21 cellular contexts compared by ENCODE assay signal in genomic region chr5:103216137-103216536, GRCh38. TPM values are rescaled to one million over a fixed set of nuclear protein-coding genes. Genes with fewer than 3 reads are reported as not detected.
DNase-seq lines count a peak whose midpoint lies in the region; ATAC-seq, FAIRE-seq and TF ChIP-seq lines count a peak whose summit lies in the region.
"Had no signal": no experiment of that assay in that cellular context is flagged by ENCODE, and none has a peak within 500 bp of the region (broad histone marks: within the 10 kb centered on the region; RNA-seq: fewer than 3 reads in every experiment).

No MANE protein-coding gene starts in this region.

- no peaks in the 10 kb centered on the region for H3K9me3 ChIP-seq in esophagus squamous epithelium
- H3K9me3 ChIP-seq: uterus had no signal

- DNase-seq in CD14-positive monocyte (ENCODE audit: low spot score) (no peak), H7 (peak; percentile 4), SK-MEL-5 (ENCODE audit: low read depth, low spot score) (peak; percentile 70), foreskin melanocyte (peak; percentile 16), esophagus squamous epithelium (lab: John Stamatoyannopoulos, UW) (no peak), GM19239 (ENCODE audit: insufficient read length, low spot score) (no peak), G401 (ENCODE audit: low spot score) (no peak)
- DNase-seq: activated CD4-positive, CD25-positive, alpha-beta regulatory T cell treated with anti-CD3 and anti-CD28 coated beads, Interleukin-2, amount 50 U/mL, for 72 hours; activated T-cell treated with anti-CD3 and anti-CD28 coated beads for 4 hours; DMS 273 treated with DMSO at 0.1 percent for 48 hours; glutamatergic neuron; NCI-H1694 treated with DMSO at 0.1 percent for 48 hours; NCI-H524; stimulated activated naive CD4-positive, alpha-beta T cell; uterus had no signal

- H3K36me3 Mint-ChIP-seq in CD14-positive monocyte: peaks cover 2 to 4% of the 10 kb centered on the region in 2 donors

- no peak for ATAC-seq in HG02870 (IDR thresholded peaks at IDR 0.05; ENCODE audit: unreplicated experiment)
- ATAC-seq: HCT116 had no signal

- no peaks in the 10 kb centered on the region for H3K27me3 ChIP-seq in H7 (ENCODE audit: control insufficient read depth, insufficient read depth, low read length)
- H3K27me3 ChIP-seq in esophagus squamous epithelium: no peaks in the 10 kb centered on the region
- H3K27me3 ChIP-seq: uterus had no signal

- H3K4me3 ChIP-seq in H7 (ENCODE audit: insufficient read depth, low read depth, low read length) (no peak overlapping the region), esophagus squamous epithelium (no peak overlapping the region)
- H3K4me3 ChIP-seq: uterus had no signal

- H3K9me3 Mint-ChIP-seq in CD14-positive monocyte: peaks cover 0 to 7% (median 2%) of the 10 kb centered on the region in 7 donors
- H3K9me3 Mint-ChIP-seq: activated naive CD4-positive, alpha-beta T cell treated with anti-CD3 and anti-CD28 coated beads, Interleukin-2, amount 50 U/mL, for 24 hours had no signal

- peaks cover 12% of the 10 kb centered on the region for H3K4me1 Mint-ChIP-seq in CD14-positive monocyte

- H3K27ac ChIP-seq in esophagus squamous epithelium: no peak overlapping the region
- H3K27ac ChIP-seq: epithelial cell of prostate, uterus had no signal

- TF ChIP-seq POLR2A in esophagus squamous epithelium (IDR thresholded peaks at IDR 0.05): no peak

- no peaks in the 10 kb centered on the region for H3K4me1 ChIP-seq in esophagus squamous epithelium
- H3K4me1 ChIP-seq: uterus had no signal

- H3K36me3 ChIP-seq in H7 (replicated peaks; ENCODE audit: control insufficient read depth, insufficient read depth, low read length): no peaks in the 10 kb centered on the region
- no peaks in the 10 kb centered on the region for H3K36me3 ChIP-seq in esophagus squamous epithelium
- H3K36me3 ChIP-seq: uterus had no signal

- no peak for FAIRE-seq in GM19239 (lab: Jason Lieb, UNC)
- FAIRE-seq: islet of Langerhans, RCC 7860 had no signal

- no peaks in the 10 kb centered on the region for H3K27me3 Mint-ChIP-seq in CD14-positive monocyte (ENCODE audit: low read depth in 3 of 3)
- H3K27me3 Mint-ChIP-seq: activated naive CD4-positive, alpha-beta T cell treated with anti-CD3 and anti-CD28 coated beads, Interleukin-2, amount 50 U/mL, for 24 hours had no signal

- 17 to 33% methylated on average over 2 of the region's 2 CpGs for WGBS in esophagus squamous epithelium, 2 donors

- TF ChIP-seq CTCF in CD14-positive monocyte (IDR thresholded peaks at IDR 0.05) (no peak), esophagus squamous epithelium (IDR thresholded peaks at IDR 0.05) (no peak)

- intact Hi-C loops in CD14-positive monocyte (cut with micrococcal nuclease) (no loop called here), esophagus squamous epithelium (cut with DNase I) (no loop called here)

- peak overlapping the region in 4 of 7 donors; percentile 4 to 77 (median 28) for H3K27ac Mint-ChIP-seq in CD14-positive monocyte
- H3K27ac Mint-ChIP-seq: activated naive CD4-positive, alpha-beta T cell treated with anti-CD3 and anti-CD28 coated beads, Interleukin-2, amount 50 U/mL, for 24 hours had no signal

- in situ Hi-C loops in SK-MEL-5 (cut with HindIII; ENCODE audit: low pct_unique_long_range_greater_than_20kb, low sequenced_read_pairs) (no loop called here), G401 (cut with HindIII; ENCODE audit: low sequenced_read_pairs) (no loop called here)

- H3K4me3 Mint-ChIP-seq in CD14-positive monocyte: no peak overlapping the region
- H3K4me3 Mint-ChIP-seq: activated naive CD4-positive, alpha-beta T cell treated with anti-CD3 and anti-CD28 coated beads, Interleukin-2, amount 50 U/mL, for 24 hours had no signal

RNA-seq across cellular contexts. Expression of gene MACIR, which starts 42.4 kb away (rescaled TPM):
- polyA plus RNA-seq in CD14-positive monocyte: 1 to 10 TPM; 1.9 TPM
- 15.0 and 16.0 TPM in 2 replicates for total RNA-seq in H7 (2014; rRNA removed; shearing (Covaris generic))
- 21.7 and 26.0 TPM in 2 replicates for total RNA-seq in SK-MEL-5 (2014; rRNA removed; shearing (Covaris generic))
- polyA plus RNA-seq in SK-MEL-5 (2015; cell fraction: cytosol; rRNA removed): 20.6 and 23.1 TPM in 2 replicates
- polyA plus RNA-seq in SK-MEL-5 (2015; cell fraction: nucleus; rRNA removed): 80.2 and 85.3 TPM in 2 replicates
- 10 to 100 TPM in 1 of 4 donors, 1 to 10 TPM in 3; 2.3 to 10.1 (median 6.2) TPM for total RNA-seq in esophagus squamous epithelium
- 7.8 and 10.4 TPM in 2 replicates for total RNA-seq in G401 (2014; rRNA removed; shearing (Covaris generic))

Comparison
In these comparisons a context has a peak if more than half of its experiments do, and no peak if none do; other contexts are left out.
1. DNase-seq: peak in H7 (single experiment), SK-MEL-5 (single experiment) and foreskin melanocyte (single experiment); none in CD14-positive monocyte (single experiment), esophagus squamous epithelium (single experiment), GM19239 (single experiment) and G401 (single experiment).